ENCODE assay signal across 8 cellular contexts in the genomic region with DNA sequence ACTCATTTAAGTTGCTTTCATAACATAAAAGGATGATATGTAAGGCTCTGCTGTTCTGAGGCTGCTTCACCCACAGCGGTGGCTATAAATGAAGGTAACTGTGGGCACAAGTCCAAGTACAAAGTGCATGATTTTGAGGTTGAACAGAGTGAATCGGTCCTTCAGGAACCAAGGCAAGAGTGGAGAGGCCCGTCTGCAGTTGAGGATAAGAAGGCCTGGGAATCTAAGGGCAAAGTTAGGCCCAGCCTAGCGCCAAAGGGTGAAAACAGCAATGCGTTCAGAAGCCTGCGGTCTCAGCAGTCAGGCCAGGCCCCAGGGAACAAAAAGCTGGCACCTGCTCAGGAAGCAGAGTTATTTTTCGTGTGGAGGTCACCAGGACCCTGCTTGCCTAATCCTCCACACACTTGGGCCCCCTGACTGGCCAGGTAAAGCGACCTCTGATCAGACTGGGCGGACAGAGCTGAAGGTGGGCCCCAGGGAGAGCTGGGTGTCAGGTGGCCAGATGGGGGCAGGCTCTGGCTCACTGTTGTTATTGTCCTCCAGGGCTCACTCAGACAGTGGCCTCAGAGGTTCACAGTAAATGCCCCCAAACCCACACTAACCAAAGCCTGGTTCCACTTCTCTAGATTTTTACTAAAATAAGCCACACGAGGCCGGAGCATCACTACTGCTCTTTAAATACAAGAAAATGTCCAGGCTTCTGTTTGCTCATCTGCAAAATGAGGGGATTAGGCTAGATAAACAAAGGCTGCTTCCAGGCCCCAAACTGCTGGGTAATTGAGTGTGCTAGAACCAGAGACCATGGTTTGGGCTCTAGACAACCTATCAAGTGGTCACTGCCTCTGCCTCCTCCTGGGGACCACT. TPM values are rescaled to one million over a fixed set of nuclear protein-coding genes. Genes with fewer than 3 reads are reported as not detected.
DNase-seq lines count a peak whose midpoint lies in the region; ATAC-seq and TF ChIP-seq lines count a peak whose summit lies in the region.

No MANE protein-coding gene starts in this region.

- peaks cover 26 to 47% (median 35%) of the 10 kb centered on the region in 4 donors for H3K4me1 ChIP-seq in transverse colon
- H3K4me1 ChIP-seq in CD8-positive, alpha-beta memory T cell (ENCODE audit: insufficient read depth, low read length): no peaks in the 10 kb centered on the region

- peaks cover 3% of the 10 kb centered on the region for H3K9me3 Mint-ChIP-seq in CD4-positive, alpha-beta T cell
- H3K9me3 Mint-ChIP-seq in HFFc6: no peaks in the 10 kb centered on the region
- H3K9me3 Mint-ChIP-seq in CD8-positive, alpha-beta memory T cell: no peaks in the 10 kb centered on the region

- 24 to 37% methylated on average over 3 to 11 of the region's 11 CpGs for WGBS in transverse colon (ENCODE audit: low coverage in 1 of 2), 2 donors

- H3K4me3 ChIP-seq in WERI-Rb-1 (ENCODE audit: low read depth, low read length) (no peak overlapping the region), transverse colon (no peak overlapping the region)
- H3K4me3 ChIP-seq in CD8-positive, alpha-beta memory T cell (ENCODE audit: low read length): no peak overlapping the region

- no peak overlapping the region for H3K27ac ChIP-seq in CD4-positive, alpha-beta T cell (ENCODE audit: low read depth, low read length)
- H3K27ac ChIP-seq in WERI-Rb-1 (peak overlapping the region; percentile 62), transverse colon (peak overlapping the region; percentile 67 to 79 (median 73))
- no peak overlapping the region for H3K27ac ChIP-seq in CD8-positive, alpha-beta memory T cell (ENCODE audit: low read depth, low read length)

- in situ Hi-C loops in transverse colon (cut with MboI; ENCODE audit: low pct_ligation_motif_present in 1 of 4, low pct_unique_long_range_greater_than_20kb in 1 of 4, low sequenced_read_pairs in 3 of 4): no loop called here

- no peaks in the 10 kb centered on the region for H3K27me3 ChIP-seq in CD4-positive, alpha-beta T cell (ENCODE audit: control insufficient read depth, insufficient read depth, low read length)
- no peaks in the 10 kb centered on the region for H3K27me3 ChIP-seq in WERI-Rb-1 (ENCODE audit: insufficient read depth, low read depth, severe bottlenecking)
- H3K27me3 ChIP-seq in transverse colon: no peaks in the 10 kb centered on the region
- H3K27me3 ChIP-seq in CD8-positive, alpha-beta memory T cell (ENCODE audit: insufficient read depth, low read length, poor library complexity, severe bottlenecking): no peaks in the 10 kb centered on the region

- intact Hi-C loops in CD4-positive, alpha-beta T cell (cut with DNase I, micrococcal nuclease): no loop called here
- intact Hi-C loops in transverse colon (cut with DNase I; ENCODE audit: low total_unique reads): no loop called here

- CTCF ChIA-PET in CD4-positive, alpha-beta T cell (lab: Charles Lee): no interaction called here
- CTCF ChIA-PET in CD8-positive, alpha-beta memory T cell (lab: Charles Lee): no interaction called here

- no peak for ATAC-seq in CD4-positive, alpha-beta T cell (ENCODE audit: poor library complexity)
- ATAC-seq in GM18502 (IDR thresholded peaks at IDR 0.05; ENCODE audit: poor library complexity, unreplicated experiment): no peak

- no peaks in the 10 kb centered on the region for H3K9me3 ChIP-seq in CD4-positive, alpha-beta T cell (ENCODE audit: control insufficient read depth, low read length)
- H3K9me3 ChIP-seq in WERI-Rb-1 (ENCODE audit: severe bottlenecking) (peaks cover 4% of the 10 kb centered on the region), transverse colon (no peaks in the 10 kb centered on the region)
- no peaks in the 10 kb centered on the region for H3K9me3 ChIP-seq in CD8-positive, alpha-beta memory T cell (ENCODE audit: low read length)

- peaks cover 24% of the 10 kb centered on the region for H3K36me3 Mint-ChIP-seq in CD4-positive, alpha-beta T cell (ENCODE audit: low read depth)
- H3K36me3 Mint-ChIP-seq in HFFc6 (ENCODE audit: low read depth): peaks cover 41% of the 10 kb centered on the region
- peaks cover 15 to 28% (median 24%) of the 10 kb centered on the region in 3 donors for H3K36me3 Mint-ChIP-seq in CD8-positive, alpha-beta memory T cell

- peak overlapping the region; percentile 58 for H3K27ac Mint-ChIP-seq in CD4-positive, alpha-beta T cell
- H3K27ac Mint-ChIP-seq in HFFc6: peak overlapping the region; percentile 86
- H3K27ac Mint-ChIP-seq in CD8-positive, alpha-beta memory T cell: peak overlapping the region in 1 of 8 donors; percentile 29

- no peak for TF ChIP-seq POLR2A in transverse colon (IDR thresholded peaks at IDR 0.05)

- TF ChIP-seq EP300 in transverse colon (IDR thresholded peaks at IDR 0.05; ENCODE audit: low read depth): no peak

- peaks cover 37% of the 10 kb centered on the region for H3K4me1 Mint-ChIP-seq in CD4-positive, alpha-beta T cell (ENCODE audit: low read depth)
- H3K4me1 Mint-ChIP-seq in HFFc6 (ENCODE audit: low read depth): peaks cover 76% of the 10 kb centered on the region
- H3K4me1 Mint-ChIP-seq in CD8-positive, alpha-beta memory T cell: peaks cover 6 to 21% (median 14%) of the 10 kb centered on the region in 3 donors

- no peak for TF ChIP-seq CTCF in CD4-positive, alpha-beta T cell (IDR thresholded peaks at IDR 0.05)
- peak; percentile 37 for TF ChIP-seq CTCF in HFFc6 (IDR thresholded peaks at IDR 0.05)
- TF ChIP-seq CTCF in WERI-Rb-1 (IDR thresholded peaks at IDR 0.05; ENCODE audit: low read depth, low read length): peak; percentile 71
- TF ChIP-seq CTCF in transverse colon (IDR thresholded peaks at IDR 0.05): no peak

- POLR2A ChIA-PET in CD4-positive, alpha-beta T cell (lab: Charles Lee): interaction anchor here (2.2 kb wide), 1 partner anchor 71 kb away, joined by 9 read pairs; no protein-coding TSS in a partner anchor
- POLR2A ChIA-PET in CD8-positive, alpha-beta memory T cell (lab: Charles Lee): no interaction called here

- H3K4me3 Mint-ChIP-seq in CD4-positive, alpha-beta T cell: no peak overlapping the region
- peak overlapping the region; percentile 49 for H3K4me3 Mint-ChIP-seq in HFFc6
- no peak overlapping the region for H3K4me3 Mint-ChIP-seq in CD8-positive, alpha-beta memory T cell

- H3K36me3 ChIP-seq in WERI-Rb-1 (peaks cover 25% of the 10 kb centered on the region), transverse colon (peaks cover 0 to 9% (median 0%) of the 10 kb centered on the region in 4 donors)
- H3K36me3 ChIP-seq in CD8-positive, alpha-beta memory T cell (ENCODE audit: insufficient read depth, low read length): no peaks in the 10 kb centered on the region

- DNase-seq in CD4-positive, alpha-beta T cell: no peak
- DNase-seq in HFFc6 (peak; percentile 32), WERI-Rb-1 (peak; percentile 62), islet precursor cell (peak; percentile 69), transverse colon (peak; percentile 49)
- no peak for DNase-seq in activated CD8-positive, alpha-beta memory T cell treated with anti-CD3 and anti-CD28 coated beads, Interleukin-2, amount 50 U/mL, for 4 hours
- DNase-seq in CD8-positive, alpha-beta memory T cell: no peak

- H3K27me3 Mint-ChIP-seq in CD4-positive, alpha-beta T cell: no peaks in the 10 kb centered on the region
- no peaks in the 10 kb centered on the region; the same call in none of the 2 replicates for H3K27me3 Mint-ChIP-seq in HFFc6 (ENCODE audit: insufficient read depth)
- H3K27me3 Mint-ChIP-seq in CD8-positive, alpha-beta memory T cell: peaks cover 0 to 1% of the 10 kb centered on the region in 2 donors

RNA-seq across cellular contexts. Expression of a gene that starts 46.4 kb away (rescaled TPM):
- 1 to 10 TPM; 8.6 to 8.9 TPM for total RNA-seq in CD4-positive, alpha-beta T cell
- total RNA-seq in HFFc6 (2021; fragmentation: NEBNext Ultra II Directional; extraction: Animal tissue kit (Norgen Biotek cat#: 25700)): 10 to 100 TPM; 41.2 to 58.7 (median 44.4) TPM
- total RNA-seq in transverse colon: 100 to 1,000 TPM in 1 of 4 donors, 10 to 100 TPM in 3; 12.3 to 137 (median 30.3) TPM
- 10 to 100 TPM; 21.9 to 22.0 TPM for total RNA-seq in CD8-positive, alpha-beta memory T cell
- polyA plus RNA-seq in CD8-positive, alpha-beta memory T cell: 6.5 TPM

Comparison
In these comparisons a context has a peak if more than half of its experiments do, and no peak if none do; other contexts are left out.
1. DNase-seq: peak in HFFc6 (single experiment), WERI-Rb-1 (single experiment), islet precursor cell (single experiment) and transverse colon (single experiment); none in CD4-positive, alpha-beta T cell (0 of 10), activated CD8-positive, alpha-beta memory T cell treated with anti-CD3 and anti-CD28 coated beads, Interleukin-2, amount 50 U/mL, for 4 hours (single experiment) and CD8-positive, alpha-beta memory T cell (0 of 5).
2. H3K27ac ChIP-seq: peak in WERI-Rb-1 (single experiment) and transverse colon (4 of 4); none in CD4-positive, alpha-beta T cell (single experiment) and CD8-positive, alpha-beta memory T cell (single experiment).
3. CTCF ChIP-seq: peak in HFFc6 (single experiment) and WERI-Rb-1 (single experiment); none in CD4-positive, alpha-beta T cell (single experiment) and transverse colon (0 of 5).